13 cellular contexts compared by ENCODE assay signal in the genomic region with DNA sequence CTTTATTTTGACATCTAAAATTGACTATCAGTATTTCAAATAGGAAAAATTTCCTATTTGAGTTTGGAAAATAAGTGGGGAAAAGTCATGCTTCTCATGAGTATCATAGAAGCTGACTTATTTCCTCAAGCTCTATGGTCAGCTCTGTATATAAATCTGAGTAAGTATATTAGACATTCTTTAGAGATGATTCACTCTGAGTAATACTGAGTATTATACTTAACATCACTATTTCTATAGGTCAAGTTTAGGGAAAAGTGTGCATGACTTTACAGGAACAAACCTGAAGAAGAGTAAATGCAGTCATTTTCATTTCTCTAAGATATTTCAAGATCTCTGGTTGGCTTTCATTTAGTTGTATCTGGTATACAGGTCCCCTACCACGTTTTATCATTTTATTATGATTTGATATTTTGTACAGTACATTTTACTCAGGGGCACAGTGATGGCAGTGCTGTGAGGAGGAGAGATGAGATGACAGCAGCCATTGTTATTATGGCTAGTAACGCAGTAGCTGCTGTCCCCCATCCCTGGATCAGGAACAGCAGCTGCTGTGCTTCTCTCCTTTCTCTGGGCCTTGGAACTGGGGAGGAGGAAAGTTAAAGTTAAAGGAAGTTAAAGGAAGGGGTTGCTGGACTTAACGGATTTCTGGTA. TPM values are rescaled to one million over a fixed set of nuclear protein-coding genes. Genes with fewer than 3 reads are reported as not detected.
A peak's percentile ranks its signal among the peaks of the same experiment; 100 is the strongest.
DNase-seq lines count a peak whose midpoint lies in the region; ATAC-seq, FAIRE-seq and TF ChIP-seq lines count a peak whose summit lies in the region.
"Had no signal": no experiment of that assay in that cellular context is flagged by ENCODE, and none has a peak within 500 bp of the region (broad histone marks: within the 10 kb centered on the region; RNA-seq: fewer than 3 reads in every experiment).

No MANE protein-coding gene starts in this region.

- peak overlapping the region; percentile 39 for H3K27ac Mint-ChIP-seq in activated naive CD4-positive, alpha-beta T cell treated with anti-CD3 and anti-CD28 coated beads, Interleukin-2, amount 50 U/mL, for 24 hours

- peaks cover 26% of the 10 kb centered on the region for H3K4me1 ChIP-seq in OCI-LY3 (ENCODE audit: low read length)
- H3K4me1 ChIP-seq in endothelial cell of umbilical vein (ENCODE audit: control insufficient read depth, extremely low read depth, insufficient read depth, low read length) = peaks cover 37% of the 10 kb centered on the region
- H3K4me1 ChIP-seq: ascending aorta had no signal

- no peak overlapping the region for H3K4me3 ChIP-seq in OCI-LY3 (ENCODE audit: low read length)
- peak overlapping the region in 1 of 3 experiments; percentile 1 for H3K4me3 ChIP-seq in endothelial cell of umbilical vein (replicated peaks in 1 of 3; ENCODE audit: insufficient read depth in 1 of 3, low read depth in 1 of 3, low read length in 3 of 3)
- H3K4me3 ChIP-seq: ascending aorta had no signal

- no peaks in the 10 kb centered on the region for H3K9me3 ChIP-seq in OCI-LY3 (ENCODE audit: insufficient read depth, low read length)
- H3K9me3 ChIP-seq in endothelial cell of umbilical vein (replicated peaks; ENCODE audit: control insufficient read depth, insufficient read depth, low read length) = no peaks in the 10 kb centered on the region
- H3K9me3 ChIP-seq: ascending aorta had no signal

- H3K4me2 ChIP-seq in OCI-LY3 (ENCODE audit: low read length) = peak overlapping the region; percentile 15; the same call in 1 of the 2 replicates
- peak overlapping the region; percentile 76 for H3K4me2 ChIP-seq in endothelial cell of umbilical vein (ENCODE audit: insufficient read depth, low read length)

- no peaks in the 10 kb centered on the region for H3K27me3 Mint-ChIP-seq in activated naive CD4-positive, alpha-beta T cell treated with anti-CD3 and anti-CD28 coated beads, Interleukin-2, amount 50 U/mL, for 24 hours
- H3K27me3 Mint-ChIP-seq: CD4-positive, alpha-beta memory T cell had no signal

- dilution Hi-C loops in endothelial cell of umbilical vein (cut with MboI; ENCODE audit: extremely low pct_ligation_motif_present, low sequenced_read_pairs) = no loop called here

- H3K27ac ChIP-seq in OCI-LY3 (ENCODE audit: low read length) (peak overlapping the region; percentile 43; the same call in 1 of the 2 replicates), endothelial cell of umbilical vein (ENCODE audit: insufficient read depth, low read depth, low read length) (peak overlapping the region; percentile 93), substantia nigra (ENCODE audit: low read depth, low read length, poor library complexity, severe bottlenecking) (peak overlapping the region; percentile 30)
- H3K27ac ChIP-seq: ascending aorta had no signal

- BruUV-seq in endothelial cell of umbilical vein (replicated peaks; lab: Mats Ljungman, UMichigan) = TSS peak; percentile 86

- DNase-seq in activated naive CD4-positive, alpha-beta T cell treated with Interleukin-2 at 50 U/mL for 16 hours = no peak
- DNase-seq in endothelial cell of umbilical vein (ENCODE audit: low read depth, low spot score) (peak; percentile 61), substantia nigra (lab: John Stamatoyannopoulos, UW) (no peak), NCI-H82 treated with DMSO at 0.1 percent for 48 hours (lab: John Stamatoyannopoulos, UW; ENCODE audit: unreplicated experiment) (no peak), T-helper 9 cell (no peak)
- DNase-seq: CD4-positive, alpha-beta memory T cell; NCI-H187 treated with DMSO at 0.1 percent for 48 hours; T-helper 1 cell had no signal

- FAIRE-seq in endothelial cell of umbilical vein (lab: Jason Lieb, UNC) = peak; percentile 68

- peaks cover 24% of the 10 kb centered on the region for H3K36me3 Mint-ChIP-seq in activated naive CD4-positive, alpha-beta T cell treated with anti-CD3 and anti-CD28 coated beads, Interleukin-2, amount 50 U/mL, for 24 hours

- H2AFZ ChIP-seq in OCI-LY3 (ENCODE audit: low read depth, low read length) = no peak overlapping the region
- no peak overlapping the region for H2AFZ ChIP-seq in endothelial cell of umbilical vein (ENCODE audit: low read depth, low read length)

- H3K4me3 Mint-ChIP-seq in activated naive CD4-positive, alpha-beta T cell treated with anti-CD3 and anti-CD28 coated beads, Interleukin-2, amount 50 U/mL, for 24 hours = peak overlapping the region; percentile 26
- H3K4me3 Mint-ChIP-seq: CD4-positive, alpha-beta memory T cell had no signal

- no peaks in the 10 kb centered on the region for H3K27me3 ChIP-seq in OCI-LY3 (ENCODE audit: low read depth, low read length)
- H3K27me3 ChIP-seq in endothelial cell of umbilical vein (ENCODE audit: control insufficient read depth in 2 of 2, insufficient read depth in 2 of 2, low read length in 2 of 2) = no peaks in the 10 kb centered on the region
- H3K27me3 ChIP-seq: ascending aorta had no signal

- intact Hi-C loops in endothelial cell of umbilical vein (cut with micrococcal nuclease) = loop anchor here (1.0 kb wide), 2 partner anchors 8 to 13 kb away; no protein-coding TSS in a partner anchor

- no peaks in the 10 kb centered on the region for H3K9me3 Mint-ChIP-seq in activated naive CD4-positive, alpha-beta T cell treated with anti-CD3 and anti-CD28 coated beads, Interleukin-2, amount 50 U/mL, for 24 hours

- POLR2A ChIA-PET in endothelial cell of umbilical vein (lab: Charles Lee) = interaction anchor here (0.9 kb wide), 1 partner anchor 81 kb away, joined by 3 read pairs; a partner anchor contains a TSS

- TF ChIP-seq CTCF in OCI-LY3 (IDR thresholded peaks at IDR 0.05; ENCODE audit: low read depth, low read length) = no peak
- no peak for TF ChIP-seq CTCF in endothelial cell of umbilical vein (IDR thresholded peaks at IDR 0.05; ENCODE audit: extremely low read depth in 1 of 2, insufficient read depth in 1 of 2, low read depth in 1 of 2, low read length in 2 of 2)

- H3K79me2 ChIP-seq in OCI-LY3 (ENCODE audit: low read length) (peaks cover 100% of the 10 kb centered on the region), endothelial cell of umbilical vein (ENCODE audit: control insufficient read depth, insufficient read depth, low read length) (peaks cover 88% of the 10 kb centered on the region)

- TF ChIP-seq POLR2A in endothelial cell of umbilical vein (IDR thresholded peaks at IDR 0.05; ENCODE audit: low read depth, low read length) = no peak

- no peaks in the 10 kb centered on the region for H3K9me1 ChIP-seq in endothelial cell of umbilical vein (replicated peaks; ENCODE audit: control insufficient read depth, extremely low read depth, insufficient read depth, low read length)

- CTCF ChIA-PET in endothelial cell of umbilical vein (lab: Charles Lee) = interaction anchor here (0.6 to 2.1 kb wide), 10 partner anchors 9 to 542 kb away, joined by 3 to 14 read pairs (median 6); a partner anchor contains a TSS

- ATAC-seq in HG02763 (IDR thresholded peaks at IDR 0.05; ENCODE audit: unreplicated experiment) = no peak

- H4K20me1 ChIP-seq in OCI-LY3 (ENCODE audit: insufficient read depth, low read length) (peaks cover 91% of the 10 kb centered on the region), endothelial cell of umbilical vein (replicated peaks; ENCODE audit: control insufficient read depth, extremely low read depth, insufficient read depth, low read length) (peaks cover 3% of the 10 kb centered on the region)

- H3K36me3 ChIP-seq in OCI-LY3 (replicated peaks; ENCODE audit: low read depth, low read length) (peaks cover 46% of the 10 kb centered on the region), endothelial cell of umbilical vein (ENCODE audit: control insufficient read depth in 2 of 2, extremely low read depth in 1 of 2, insufficient read depth in 2 of 2, low read length in 2 of 2) (peaks cover 0 to 2% of the 10 kb centered on the region in 2 experiments)

- H3K9ac ChIP-seq in OCI-LY3 (ENCODE audit: low read length) = no peak overlapping the region
- H3K9ac ChIP-seq in endothelial cell of umbilical vein (replicated peaks; ENCODE audit: extremely low read depth, insufficient read depth, low read length) = peak overlapping the region; percentile 44

- H3K4me1 Mint-ChIP-seq in activated naive CD4-positive, alpha-beta T cell treated with anti-CD3 and anti-CD28 coated beads, Interleukin-2, amount 50 U/mL, for 24 hours = peaks cover 72% of the 10 kb centered on the region

TF ChIP-seq in endothelial cell of umbilical vein, 7 proteins besides CTCF, POLR2A, EP300 and RAD21:
- TF ChIP-seq FOS (IDR thresholded peaks at IDR 0.05; ENCODE audit: borderline replicate concordance, insufficient read depth, low read length) (peak; percentile 96), POLR2AphosphoS5 (IDR thresholded peaks at IDR 0.05; ENCODE audit: insufficient read depth, low read depth, low read length) (no peak), JUN (IDR thresholded peaks at IDR 0.05; ENCODE audit: borderline replicate concordance, insufficient read depth, insufficient read length, low read depth) (peak; percentile 85)

RNA-seq across cellular contexts. Expression of a gene that starts 15.2 kb away (rescaled TPM):
- total RNA-seq in endothelial cell of umbilical vein = 234 and 249 TPM in 2 replicates
- 113 and 116 TPM in 2 replicates for polyA plus RNA-seq in endothelial cell of umbilical vein
- 142 and 145 TPM in 2 replicates for polyA plus RNA-seq in endothelial cell of umbilical vein (2011; cell fraction: cytosol; rRNA removed)
- 150 and 152 TPM in 2 replicates for polyA plus RNA-seq in endothelial cell of umbilical vein (2011; cell fraction: nucleus; rRNA removed)
- 164 and 205 TPM in 2 replicates for polyA plus RNA-seq in endothelial cell of umbilical vein (2012)
- 269 and 273 TPM in 2 replicates for polyA minus RNA-seq in endothelial cell of umbilical vein
- 158 TPM for polyA minus RNA-seq in endothelial cell of umbilical vein (2011; cell fraction: cytosol; rRNA and poly(A)+ RNA removed)
- 216 and 269 TPM in 2 replicates for polyA minus RNA-seq in endothelial cell of umbilical vein (2011; cell fraction: nucleus; rRNA and poly(A)+ RNA removed)

RNA-seq across cellular contexts. Expression of a gene that starts 49.2 kb away (rescaled TPM):
- not detected in 2 replicates for total RNA-seq in endothelial cell of umbilical vein
- polyA plus RNA-seq in endothelial cell of umbilical vein = not detected in 2 replicates
- not detected in 2 replicates for polyA plus RNA-seq in endothelial cell of umbilical vein (2011; cell fraction: cytosol; rRNA removed)
- not detected in 2 replicates for polyA plus RNA-seq in endothelial cell of umbilical vein (2011; cell fraction: nucleus; rRNA removed)
- not detected in 2 replicates for polyA plus RNA-seq in endothelial cell of umbilical vein (2012)
- polyA minus RNA-seq in endothelial cell of umbilical vein = not detected in 2 replicates
- polyA minus RNA-seq in endothelial cell of umbilical vein (2011; cell fraction: cytosol; rRNA and poly(A)+ RNA removed) = not detected
- polyA minus RNA-seq in endothelial cell of umbilical vein (2011; cell fraction: nucleus; rRNA and poly(A)+ RNA removed) = not detected in 2 replicates
- total RNA-seq: ascending aorta; CD4-positive, alpha-beta memory T cell; subcutaneous adipose tissue had no signal
- polyA plus RNA-seq: CD4-positive, alpha-beta memory T cell had no signal

Comparison
In these comparisons a context has a peak if more than half of its experiments do, and no peak if none do; other contexts are left out.
1. H3K27ac ChIP-seq: peak in every context shown above with its lines; median percentile 93 in endothelial cell of umbilical vein; 43 in OCI-LY3; 30 in substantia nigra.